Comparison of ENCODE assay signal across 2 cellular contexts in the genomic region with DNA sequence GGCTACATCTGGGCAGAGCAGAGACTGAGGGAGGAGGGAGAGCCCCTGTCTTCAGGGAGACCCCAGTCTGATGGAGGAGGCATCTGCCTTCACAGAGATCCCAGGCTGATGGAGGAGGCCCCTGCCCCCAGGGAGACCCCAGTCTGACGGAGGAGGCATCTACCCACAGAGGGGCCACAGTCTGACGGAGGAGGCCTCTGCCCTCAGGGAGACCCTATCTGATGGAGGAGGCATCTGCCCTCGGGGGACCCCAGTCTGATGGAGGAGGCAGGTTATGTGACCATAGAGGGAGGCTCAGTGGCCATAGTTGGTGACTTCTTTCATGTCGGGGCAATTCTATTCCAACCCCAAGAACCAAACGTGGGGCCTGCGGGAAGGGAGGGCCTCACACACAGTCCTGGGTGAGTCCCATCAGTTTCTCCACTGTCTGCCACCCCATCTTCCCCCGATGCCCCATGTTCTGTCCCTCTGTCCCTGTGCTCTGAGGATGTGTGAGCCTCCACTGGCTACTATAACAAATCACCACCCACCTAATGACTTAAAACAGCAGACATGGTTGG.
TF ChIP-seq lines count a peak whose summit lies in the region.

No MANE protein-coding gene starts in this region.

TF ChIP-seq in A549, 52 proteins besides CTCF, POLR2A, EP300 and RAD21:
- no peak for TF ChIP-seq CEBPB (IDR thresholded peaks at IDR 0.05)
- no peak for TF ChIP-seq FOSL2 (IDR thresholded peaks at IDR 0.05)
- no peak for TF ChIP-seq FOSL2 (CRISPR knock-in tag; IDR thresholded peaks at IDR 0.05)
- peak; percentile 53; the same call in 1 of the 2 replicates for TF ChIP-seq EHF (CRISPR knock-in tag; IDR thresholded peaks at IDR 0.05)
- TF ChIP-seq FOSB (CRISPR knock-in tag; IDR thresholded peaks at IDR 0.05): peak; percentile 92
- peak; percentile 47 to 52; a peak in 2 of 5 replicates for TF ChIP-seq JUN (IDR thresholded peaks at IDR 0.05)
- no peak for TF ChIP-seq BHLHE40 (IDR thresholded peaks at IDR 0.05; ENCODE audit: low read depth, low read length)
- TF ChIP-seq RNF2 (IDR thresholded peaks at IDR 0.05; ENCODE audit: borderline replicate concordance, low read depth): no peak
- no peak for TF ChIP-seq KDM1A (IDR thresholded peaks at IDR 0.05; ENCODE audit: low read depth)
- TF ChIP-seq ZSCAN20 (CRISPR knock-in tag; IDR thresholded peaks at IDR 0.05): no peak
- peak; percentile 81 for TF ChIP-seq HOXA7 (CRISPR knock-in tag; IDR thresholded peaks at IDR 0.05)
- TF ChIP-seq ZFP36 (IDR thresholded peaks at IDR 0.05; ENCODE audit: borderline replicate concordance, partially characterized antibody): peak; percentile 99
- TF ChIP-seq, protein P1, sequence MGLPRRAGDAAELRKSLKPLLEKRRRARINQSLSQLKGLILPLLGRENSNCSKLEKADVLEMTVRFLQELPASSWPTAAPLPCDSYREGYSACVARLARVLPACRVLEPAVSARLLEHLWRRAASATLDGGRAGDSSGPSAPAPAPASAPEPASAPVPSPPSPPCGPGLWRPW (IDR thresholded peaks at IDR 0.05): no peak
- peak; percentile 92 for TF ChIP-seq TFCP2L1 (CRISPR knock-in tag; IDR thresholded peaks at IDR 0.05)
- TF ChIP-seq HEYL (CRISPR knock-in tag; IDR thresholded peaks at IDR 0.05): no peak
- TF ChIP-seq HDAC2 (IDR thresholded peaks at IDR 0.05): no peak
- peak; percentile 71; the same call in 1 of the 2 replicates for TF ChIP-seq HOXB5 (CRISPR knock-in tag; IDR thresholded peaks at IDR 0.05)
- TF ChIP-seq HOXB13 (CRISPR knock-in tag; IDR thresholded peaks at IDR 0.05; ENCODE audit: low read depth): 0 out of 2 replicates have a peak, but pooled peaks have one; percentile 24
- no peak for TF ChIP-seq FOXS1 (CRISPR knock-in tag; IDR thresholded peaks at IDR 0.05)
- TF ChIP-seq, protein P2, sequence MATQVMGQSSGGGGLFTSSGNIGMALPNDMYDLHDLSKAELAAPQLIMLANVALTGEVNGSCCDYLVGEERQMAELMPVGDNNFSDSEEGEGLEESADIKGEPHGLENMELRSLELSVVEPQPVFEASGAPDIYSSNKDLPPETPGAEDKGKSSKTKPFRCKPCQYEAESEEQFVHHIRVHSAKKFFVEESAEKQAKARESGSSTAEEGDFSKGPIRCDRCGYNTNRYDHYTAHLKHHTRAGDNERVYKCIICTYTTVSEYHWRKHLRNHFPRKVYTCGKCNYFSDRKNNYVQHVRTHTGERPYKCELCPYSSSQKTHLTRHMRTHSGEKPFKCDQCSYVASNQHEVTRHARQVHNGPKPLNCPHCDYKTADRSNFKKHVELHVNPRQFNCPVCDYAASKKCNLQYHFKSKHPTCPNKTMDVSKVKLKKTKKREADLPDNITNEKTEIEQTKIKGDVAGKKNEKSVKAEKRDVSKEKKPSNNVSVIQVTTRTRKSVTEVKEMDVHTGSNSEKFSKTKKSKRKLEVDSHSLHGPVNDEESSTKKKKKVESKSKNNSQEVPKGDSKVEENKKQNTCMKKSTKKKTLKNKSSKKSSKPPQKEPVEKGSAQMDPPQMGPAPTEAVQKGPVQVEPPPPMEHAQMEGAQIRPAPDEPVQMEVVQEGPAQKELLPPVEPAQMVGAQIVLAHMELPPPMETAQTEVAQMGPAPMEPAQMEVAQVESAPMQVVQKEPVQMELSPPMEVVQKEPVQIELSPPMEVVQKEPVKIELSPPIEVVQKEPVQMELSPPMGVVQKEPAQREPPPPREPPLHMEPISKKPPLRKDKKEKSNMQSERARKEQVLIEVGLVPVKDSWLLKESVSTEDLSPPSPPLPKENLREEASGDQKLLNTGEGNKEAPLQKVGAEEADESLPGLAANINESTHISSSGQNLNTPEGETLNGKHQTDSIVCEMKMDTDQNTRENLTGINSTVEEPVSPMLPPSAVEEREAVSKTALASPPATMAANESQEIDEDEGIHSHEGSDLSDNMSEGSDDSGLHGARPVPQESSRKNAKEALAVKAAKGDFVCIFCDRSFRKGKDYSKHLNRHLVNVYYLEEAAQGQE (IDR thresholded peaks at IDR 0.05): no peak
- TF ChIP-seq, protein P3, sequence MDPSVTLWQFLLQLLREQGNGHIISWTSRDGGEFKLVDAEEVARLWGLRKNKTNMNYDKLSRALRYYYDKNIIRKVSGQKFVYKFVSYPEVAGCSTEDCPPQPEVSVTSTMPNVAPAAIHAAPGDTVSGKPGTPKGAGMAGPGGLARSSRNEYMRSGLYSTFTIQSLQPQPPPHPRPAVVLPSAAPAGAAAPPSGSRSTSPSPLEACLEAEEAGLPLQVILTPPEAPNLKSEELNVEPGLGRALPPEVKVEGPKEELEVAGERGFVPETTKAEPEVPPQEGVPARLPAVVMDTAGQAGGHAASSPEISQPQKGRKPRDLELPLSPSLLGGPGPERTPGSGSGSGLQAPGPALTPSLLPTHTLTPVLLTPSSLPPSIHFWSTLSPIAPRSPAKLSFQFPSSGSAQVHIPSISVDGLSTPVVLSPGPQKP (IDR thresholded peaks at IDR 0.05; ENCODE audit: low read depth, low read length): no peak

TF ChIP-seq in HCT116, 20 proteins besides CTCF, POLR2A, EP300 and RAD21:
- TF ChIP-seq, protein P4, sequence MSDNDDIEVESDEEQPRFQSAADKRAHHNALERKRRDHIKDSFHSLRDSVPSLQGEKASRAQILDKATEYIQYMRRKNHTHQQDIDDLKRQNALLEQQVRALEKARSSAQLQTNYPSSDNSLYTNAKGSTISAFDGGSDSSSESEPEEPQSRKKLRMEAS (IDR thresholded peaks at IDR 0.05): no peak
- no peak for TF ChIP-seq EGR1 (IDR thresholded peaks at IDR 0.05; ENCODE audit: low read depth)
